9 cellular contexts compared by ENCODE assay signal in the genomic region with DNA sequence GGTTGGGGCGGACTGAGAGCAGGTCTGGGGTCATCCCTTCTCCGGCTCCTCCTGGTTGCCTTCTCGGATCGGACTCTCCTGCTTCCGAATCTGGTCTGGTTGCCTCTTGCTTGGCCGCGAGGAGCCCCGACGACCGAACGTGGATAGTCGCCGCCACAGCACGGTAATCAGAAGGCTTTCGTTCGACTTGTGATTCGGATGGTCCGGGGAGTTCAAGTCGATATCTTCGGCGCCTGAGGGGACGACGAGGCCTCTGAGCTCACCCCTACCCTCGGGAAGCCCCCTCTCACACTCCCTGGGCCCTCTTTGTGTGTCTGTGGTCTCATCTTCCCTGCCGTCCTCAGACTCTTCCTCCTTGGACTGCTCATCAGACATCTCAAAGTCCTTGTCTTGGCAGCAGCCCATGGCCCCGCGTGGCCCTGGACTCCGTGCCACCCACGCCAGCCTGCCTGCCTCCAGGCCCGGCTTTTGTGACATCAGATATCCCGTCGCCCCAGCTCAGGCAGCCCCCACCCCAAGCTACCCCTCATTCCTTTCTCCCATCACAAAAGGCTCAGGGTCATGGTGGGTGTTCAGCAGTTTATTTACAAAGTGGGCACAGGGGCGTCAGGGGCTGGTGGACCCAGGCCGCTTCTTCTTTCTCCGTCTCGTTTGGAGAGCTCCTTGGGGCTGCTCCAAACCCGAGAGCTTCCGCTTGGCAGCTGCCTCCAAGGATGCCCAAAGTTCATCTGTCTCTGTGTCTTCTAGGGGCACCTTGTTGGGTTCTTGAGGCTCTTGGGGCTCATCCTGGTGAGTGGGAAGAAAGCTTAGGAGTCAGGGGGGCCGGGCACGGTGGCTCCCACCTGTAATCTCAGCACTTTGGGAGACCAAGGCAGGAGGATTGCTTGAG. TPM values are rescaled to one million over a fixed set of nuclear protein-coding genes. Genes with fewer than 3 reads are reported as not detected.
A peak's percentile ranks its signal among the peaks of the same experiment; 100 is the strongest.
DNase-seq lines count a peak whose midpoint lies in the region; ATAC-seq and TF ChIP-seq lines count a peak whose summit lies in the region.
"Had no signal": no experiment of that assay in that cellular context is flagged by ENCODE, and none has a peak within 500 bp of the region (broad histone marks: within the 10 kb centered on the region; RNA-seq: fewer than 3 reads in every experiment).

Gene TEX54 (minus strand): TSS at position 496 of the 889 bp plus-strand sequence.

- H3K27me3 ChIP-seq in esophagus muscularis mucosa (no peaks in the 10 kb centered on the region), neural progenitor cell (no peaks in the 10 kb centered on the region)

- H3K27me3 Mint-ChIP-seq in neural progenitor cell (ENCODE audit: insufficient read depth, low read depth) = peaks cover 9% of the 10 kb centered on the region

- intact Hi-C loops in esophagus muscularis mucosa (cut with DNase I) = loop anchor here (5.0 kb wide), 1 partner anchor 40 kb away; the partner anchor contains the start of gene TMEM223

- ATAC-seq in HG02588 (IDR thresholded peaks at IDR 0.05; ENCODE audit: unreplicated experiment) (peak; percentile 14), HG03469 (IDR thresholded peaks at IDR 0.05; ENCODE audit: unreplicated experiment) (no peak), GM18870 (IDR thresholded peaks at IDR 0.05; ENCODE audit: unreplicated experiment) (no peak)

- H3K27ac Mint-ChIP-seq in neural progenitor cell = peak within 1 kb of the TSS; percentile 99

- peak within 1 kb of the TSS; percentile 77 for H2AFZ ChIP-seq in neural progenitor cell (replicated peaks)

- H3K9me3 Mint-ChIP-seq in neural progenitor cell = no peaks in the 10 kb centered on the region

- H3K36me3 Mint-ChIP-seq in neural progenitor cell = peaks cover 12% of the 10 kb centered on the region

- H3K36me3 ChIP-seq in esophagus muscularis mucosa (peaks cover 9 to 64% (median 44%) of the 10 kb centered on the region in 4 donors), neural progenitor cell (no peaks in the 10 kb centered on the region)

- no peak for DNase-seq in GM12864 (ENCODE audit: low read depth)
- peak; percentile 14 for DNase-seq in SK-N-DZ (ENCODE audit: low spot score)
- no peak for DNase-seq in esophagus muscularis mucosa (ENCODE audit: extremely low spot score)
- no peak for DNase-seq in neural progenitor cell (ENCODE audit: low spot score)
- no peak for DNase-seq in stimulated activated CD8-positive, alpha-beta memory T cell treated with anti-CD3 and anti-CD28 coated beads, Interleukin-4, amount 100 ng/mL, for 48 hours

- no peak for TF ChIP-seq EP300 in esophagus muscularis mucosa (IDR thresholded peaks at IDR 0.05)

- H3K4me2 ChIP-seq in neural progenitor cell = peak within 1 kb of the TSS; percentile 87

- H3K27ac ChIP-seq in esophagus muscularis mucosa (replicated peaks in 1 of 4) (peak within 1 kb of the TSS; percentile 95 to 99 (median 97)), neural progenitor cell (peak within 1 kb of the TSS; percentile 79)

- 21% methylated on average over 23 of the region's 40 CpGs for WGBS in esophagus muscularis mucosa

- peaks cover 25% of the 10 kb centered on the region for H3F3A ChIP-seq in neural progenitor cell (ENCODE audit: low read depth)

- peak within 1 kb of the TSS; percentile 97 for H3K4me3 Mint-ChIP-seq in neural progenitor cell

- H3K4me1 Mint-ChIP-seq in neural progenitor cell = peaks cover 19% of the 10 kb centered on the region

- peak within 1 kb of the TSS; percentile 85 for H3K4me3 ChIP-seq in GM12864 (ENCODE audit: low read depth, low read length)
- H3K4me3 ChIP-seq in esophagus muscularis mucosa = peak within 1 kb of the TSS; percentile 89 to 98 (median 94)
- peak within 1 kb of the TSS; percentile 91 for H3K4me3 ChIP-seq in neural progenitor cell

- H3K9me3 ChIP-seq in esophagus muscularis mucosa (no peaks in the 10 kb centered on the region), neural progenitor cell (ENCODE audit: low read depth) (no peaks in the 10 kb centered on the region)

- no peak for TF ChIP-seq POLR2A in esophagus muscularis mucosa (IDR thresholded peaks at IDR 0.05; ENCODE audit: low read depth)

- peaks cover 51% of the 10 kb centered on the region for H3K79me2 ChIP-seq in neural progenitor cell (ENCODE audit: low read depth)

- H3K4me1 ChIP-seq in esophagus muscularis mucosa (peaks cover 43 to 66% (median 53%) of the 10 kb centered on the region in 4 donors), neural progenitor cell (peaks cover 12% of the 10 kb centered on the region)

- TF ChIP-seq CTCF in GM12864 (IDR thresholded peaks at IDR 0.05; ENCODE audit: low read depth, low read length, missing control alignments) (no peak), esophagus muscularis mucosa (IDR thresholded peaks at IDR 0.05) (no peak), neural progenitor cell (IDR thresholded peaks at IDR 0.05) (no peak)

- peak within 1 kb of the TSS; percentile 65 for H3K9ac ChIP-seq in neural progenitor cell

- peaks cover 16% of the 10 kb centered on the region for H4K20me1 ChIP-seq in neural progenitor cell (ENCODE audit: low read depth)

RNA-seq across cellular contexts. Expression of gene TEX54, which starts in this region (rescaled TPM):
- not detected in 2 replicates for polyA plus RNA-seq in SK-N-DZ (2014; cell fraction: cytosol; rRNA removed)
- polyA plus RNA-seq in SK-N-DZ (2014; cell fraction: nucleus; rRNA removed) = not detected in 2 replicates
- total RNA-seq in esophagus muscularis mucosa (not detected), neural progenitor cell (ENCODE audit: low replicate concordance) (not detected in 2 replicates)
- total RNA-seq: subcutaneous adipose tissue had no signal
